ENCODE assay signal across 1 cellular context in genomic region chr10:114025610-114026130, GRCh38.
TF ChIP-seq lines count a peak whose summit lies in the region.

No MANE protein-coding gene starts in this region.

TF ChIP-seq in GM12878, 131 proteins besides CTCF, POLR2A, EP300 and RAD21:
- TF ChIP-seq HDGF (IDR thresholded peaks at IDR 0.05) (0 out of 2 replicates have a peak, but pooled peaks have one; percentile 19), NR2C2 (IDR thresholded peaks at IDR 0.05; ENCODE audit: borderline replicate concordance, control insufficient read depth, insufficient read length, low read depth) (no peak), PML (IDR thresholded peaks at IDR 0.05; ENCODE audit: low read length) (0 out of 2 replicates have a peak, but pooled peaks have one; percentile 6), RBBP5 (conservative IDR thresholded peaks at IDR 0.05) (peak; percentile 19; the same call in 1 of the 2 replicates), NFIC (IDR thresholded peaks at IDR 0.05; ENCODE audit: low read depth, low read length) (0 out of 2 replicates have a peak, but pooled peaks have one; percentile 23), IRF4 (IDR thresholded peaks at IDR 0.05; ENCODE audit: low read depth, low read length) (no peak), MLLT1 (IDR thresholded peaks at IDR 0.05) (peak; percentile 59; the same call in 1 of the 2 replicates)
